In the genomic region with DNA sequence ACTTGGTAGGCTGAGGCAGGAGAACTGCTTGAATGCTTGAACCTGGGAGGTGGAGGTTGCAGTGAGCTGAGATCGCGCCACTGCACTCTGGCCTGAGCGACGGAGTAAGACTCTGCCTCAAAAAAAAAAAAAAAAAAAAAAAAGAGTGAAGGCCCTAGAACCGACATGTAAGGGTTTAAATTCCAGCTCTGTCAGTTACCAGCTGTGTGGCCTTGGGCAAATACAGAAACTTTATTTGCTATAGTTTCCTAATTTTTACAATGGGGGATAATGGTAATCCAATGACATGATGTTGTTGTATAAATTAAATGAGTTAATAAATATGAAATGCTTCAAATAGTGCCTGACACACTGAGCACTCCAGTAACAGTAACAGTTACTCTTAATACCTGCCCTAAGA, we compare ENCODE assay signal across 16 cellular contexts.
"Had no signal": no experiment of that assay in that cellular context is flagged by ENCODE, and none has a peak within 500 bp of the region (broad histone marks: within the 10 kb centered on the region; RNA-seq: fewer than 3 reads in every experiment).

No MANE protein-coding gene starts in this region.

- ATAC-seq: effector memory CD8-positive, alpha-beta T cell; gastroesophageal sphincter; left lobe of liver; natural killer cell treated with Interleukin-12 subunit alpha and Interleukin-12 subunit beta and Interleukin-15 and Interleukin-18, amount 100 ng/mL, for 72 hours; stimulated activated effector memory CD8-positive, alpha-beta T cell treated with anti-CD3 and anti-CD28 coated beads, Interleukin-12 subunit alpha, Interleukin-12 subunit beta, amount 100 ng/mL, for 72 hours; stimulated activated naive CD8-positive, alpha-beta T cell treated with anti-CD3 and anti-CD28 coated beads, Interleukin-15, Interleukin-2, amounts not matched to agents 100 U/mL and 50 U/mL, for 24 hours; upper lobe of right lung had no signal

- DNase-seq: effector memory CD8-positive, alpha-beta T cell; glutamatergic neuron; islet precursor cell; stimulated activated CD4-positive, alpha-beta T cell treated with anti-CD3 and anti-CD28 coated beads, Interleukin-4, amount 100 ng/mL, for 1 hour; stimulated activated CD8-positive, alpha-beta memory T cell treated with anti-CD3 and anti-CD28 coated beads, Interleukin-4, amount 100 ng/mL, for 48 hours; stimulated activated naive CD8-positive, alpha-beta T cell treated with anti-CD3 and anti-CD28 coated beads, Interleukin-15, Interleukin-2, amounts not matched to agents 100 U/mL and 50 U/mL, for 24 hours; upper lobe of right lung had no signal

- H3K36me3 Mint-ChIP-seq: natural killer cell treated with Interleukin-12 subunit alpha and Interleukin-12 subunit beta and Interleukin-15 and Interleukin-18, amount 100 ng/mL, for 72 hours; stimulated activated effector memory CD8-positive, alpha-beta T cell treated with anti-CD3 and anti-CD28 coated beads, Interleukin-12 subunit alpha, Interleukin-12 subunit beta, amount 100 ng/mL, for 72 hours had no signal

- H3K4me3 ChIP-seq: esophagus muscularis mucosa, gastroesophageal sphincter, ovary, tibial artery, upper lobe of right lung had no signal

- FAIRE-seq: colon had no signal

- H3K27me3 ChIP-seq: esophagus muscularis mucosa, gastroesophageal sphincter, ovary, tibial artery, upper lobe of right lung had no signal

- H3K27ac ChIP-seq: ovary, tibial artery, upper lobe of right lung had no signal

- H3K9me3 Mint-ChIP-seq: dendritic cell treated with granulocyte-macrophage colony-stimulating factor and Interleukin-4, amounts not matched to agents 40 ng/mL and 50 ng/mL, for 4 days; effector memory CD8-positive, alpha-beta T cell; natural killer cell treated with Interleukin-12 subunit alpha and Interleukin-12 subunit beta and Interleukin-15 and Interleukin-18, amount 100 ng/mL, for 72 hours; stimulated activated effector memory CD8-positive, alpha-beta T cell treated with anti-CD3 and anti-CD28 coated beads, Interleukin-12 subunit alpha, Interleukin-12 subunit beta, amount 100 ng/mL, for 72 hours had no signal

- H3K27ac Mint-ChIP-seq: dendritic cell treated with granulocyte-macrophage colony-stimulating factor and Interleukin-4, amounts not matched to agents 40 ng/mL and 50 ng/mL, for 4 days; effector memory CD8-positive, alpha-beta T cell; natural killer cell treated with Interleukin-12 subunit alpha and Interleukin-12 subunit beta and Interleukin-15 and Interleukin-18, amount 100 ng/mL, for 72 hours; stimulated activated effector memory CD8-positive, alpha-beta T cell treated with anti-CD3 and anti-CD28 coated beads, Interleukin-12 subunit alpha, Interleukin-12 subunit beta, amount 100 ng/mL, for 72 hours had no signal

- H3K36me3 ChIP-seq: esophagus muscularis mucosa, gastroesophageal sphincter, ovary, tibial artery, upper lobe of right lung had no signal

- H3K9me3 ChIP-seq: esophagus muscularis mucosa, gastroesophageal sphincter, ovary, tibial artery, upper lobe of right lung had no signal

- H3K4me3 Mint-ChIP-seq: dendritic cell treated with granulocyte-macrophage colony-stimulating factor and Interleukin-4, amounts not matched to agents 40 ng/mL and 50 ng/mL, for 4 days; effector memory CD8-positive, alpha-beta T cell; natural killer cell treated with Interleukin-12 subunit alpha and Interleukin-12 subunit beta and Interleukin-15 and Interleukin-18, amount 100 ng/mL, for 72 hours; stimulated activated effector memory CD8-positive, alpha-beta T cell treated with anti-CD3 and anti-CD28 coated beads, Interleukin-12 subunit alpha, Interleukin-12 subunit beta, amount 100 ng/mL, for 72 hours had no signal

- H3K4me1 Mint-ChIP-seq: stimulated activated effector memory CD8-positive, alpha-beta T cell treated with anti-CD3 and anti-CD28 coated beads, Interleukin-12 subunit alpha, Interleukin-12 subunit beta, amount 100 ng/mL, for 72 hours had no signal
